Comparison of ENCODE assay signal across 26 cellular contexts in the genomic region with DNA sequence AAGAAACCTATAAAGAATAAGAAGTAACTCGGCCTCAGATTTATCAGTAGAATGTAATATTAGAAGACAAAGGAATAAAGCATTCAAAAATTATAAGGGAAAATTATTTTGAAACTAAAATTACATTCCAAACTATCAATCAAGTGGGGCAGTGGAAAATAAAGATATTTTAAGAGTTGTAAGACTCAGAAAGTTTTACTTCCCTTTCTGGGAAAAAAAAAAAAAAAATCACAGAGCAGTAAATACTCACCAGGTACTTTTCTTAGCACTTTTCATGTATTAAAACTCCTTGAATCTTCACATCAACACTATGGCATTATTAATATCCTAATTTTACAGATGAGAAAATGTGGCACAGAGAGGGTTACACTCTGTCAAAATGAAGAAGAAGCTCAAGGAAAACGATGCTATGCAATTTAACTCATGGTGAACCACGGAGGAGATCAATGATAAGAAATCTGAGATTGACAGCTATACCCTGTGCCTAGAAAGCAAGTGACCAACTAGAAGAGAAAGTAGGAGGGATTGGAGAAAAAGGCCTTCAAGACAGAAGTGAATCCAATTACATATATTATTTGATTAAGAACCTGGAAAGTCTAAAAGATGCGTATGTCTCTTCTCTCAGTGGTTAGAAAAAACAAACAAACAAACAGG.
A peak's percentile ranks its signal among the peaks of the same experiment; 100 is the strongest.
DNase-seq lines count a peak whose midpoint lies in the region; ATAC-seq and TF ChIP-seq lines count a peak whose summit lies in the region.
"Had no signal": no experiment of that assay in that cellular context is flagged by ENCODE, and none has a peak within 500 bp of the region (broad histone marks: within the 10 kb centered on the region; RNA-seq: fewer than 3 reads in every experiment).

No MANE protein-coding gene starts in this region.

- peak overlapping the region; percentile 0 for H3K27ac Mint-ChIP-seq in stimulated activated naive CD8-positive, alpha-beta T cell treated with anti-CD3 and anti-CD28 coated beads, Interleukin-15, Interleukin-2, amounts not matched to agents 100 ng/mL and 50 ng/mL, for 24 hours
- no peak overlapping the region for H3K27ac Mint-ChIP-seq in stimulated activated naive B cell treated with anti-CD40 and anti-IgM and Interleukin-4, amounts not matched to agents 10 μg/mL and 1 μg/mL and 100 μg/mL, for 72 hours
- no peak overlapping the region for H3K27ac Mint-ChIP-seq in activated CD4-positive, alpha-beta memory T cell treated with anti-CD3 and anti-CD28 coated beads, Interleukin-2, amount 10 ng/mL, durations not matched to agents 7 days and 5 days
- H3K27ac Mint-ChIP-seq: activated CD4-positive, alpha-beta T cell treated with anti-CD3 and anti-CD28 coated beads for 36 hours; activated T-cell treated with anti-CD3 and anti-CD28 coated beads, Interleukin-2, amount 50 U/mL, for 72 hours; CD8-positive, alpha-beta T cell; nephron; T-helper 1 cell treated with Interleukin-12 subunit alpha and Interleukin-12 subunit beta and Interleukin-4 antibody, amounts not matched to agents 30 μg/mL and 1 μg/mL, for 36 hours had no signal

- no peak for DNase-seq in stimulated activated naive CD8-positive, alpha-beta T cell treated with anti-CD3 and anti-CD28 coated beads, Interleukin-15, Interleukin-2, amounts not matched to agents 100 U/mL and 50 U/mL, for 24 hours
- no peak for DNase-seq in stimulated activated naive B cell treated with anti-CD40 and anti-IgM and Interleukin-4, amounts not matched to agents 10 μg/mL and 1 μg/mL and 100 μg/mL, for 72 hours
- no peak for DNase-seq in GM19240 (ENCODE audit: insufficient read length, low spot score)
- DNase-seq in activated CD4-positive, alpha-beta memory T cell treated with anti-CD3 and anti-CD28 coated beads, Interleukin-2, amount 10 ng/mL, durations not matched to agents 7 days and 5 days: no peak
- no peak for DNase-seq in activated CD4-positive, alpha-beta T cell treated with anti-CD3 and anti-CD28 coated beads for 4 hours
- DNase-seq: activated CD4-positive, alpha-beta T cell treated with anti-CD3 and anti-CD28 coated beads for 36 hours; activated naive CD4-positive, alpha-beta T cell; activated T-cell treated with anti-CD3 and anti-CD28 coated beads, Interleukin-2, amount 50 U/mL, for 72 hours; body of pancreas; CD8-positive, alpha-beta T cell; esophagus squamous epithelium; foreskin melanocyte; GDM1; lower lobe of right lung; NCI-H1092 treated with DMSO at 0.1 percent for 48 hours; NCI-H1930; NCI-H526 treated with DMSO at 0.1 percent for 48 hours; retina; trophoblast cell had no signal

- CTCF ChIA-PET in activated CD4-positive, alpha-beta memory T cell treated with anti-CD3 and anti-CD28 coated beads, Interleukin-2, amount 10 ng/mL, durations not matched to agents 7 days and 5 days (lab: Charles Lee): no interaction called here

- H4K20me1 ChIP-seq in OCI-LY3 (ENCODE audit: insufficient read depth, low read length): no peaks in the 10 kb centered on the region

- H3K4me2 ChIP-seq in OCI-LY3 (ENCODE audit: low read length): peak overlapping the region; percentile 91

- peak overlapping the region; percentile 55 for H3K27ac ChIP-seq in OCI-LY3 (ENCODE audit: low read length)
- H3K27ac ChIP-seq: body of pancreas, esophagus squamous epithelium, lower lobe of right lung, skin epidermis had no signal

- H3K9me3 Mint-ChIP-seq in stimulated activated naive CD8-positive, alpha-beta T cell treated with anti-CD3 and anti-CD28 coated beads, Interleukin-15, Interleukin-2, amounts not matched to agents 100 ng/mL and 50 ng/mL, for 24 hours: no peaks in the 10 kb centered on the region
- H3K9me3 Mint-ChIP-seq in stimulated activated naive B cell treated with anti-CD40 and anti-IgM and Interleukin-4, amounts not matched to agents 10 μg/mL and 1 μg/mL and 100 μg/mL, for 72 hours: peaks cover 0 to 2% of the 10 kb centered on the region in 2 donors
- H3K9me3 Mint-ChIP-seq in activated CD4-positive, alpha-beta memory T cell treated with anti-CD3 and anti-CD28 coated beads, Interleukin-2, amount 10 ng/mL, durations not matched to agents 7 days and 5 days: no peaks in the 10 kb centered on the region
- H3K9me3 Mint-ChIP-seq: CD8-positive, alpha-beta T cell; nephron; T-helper 1 cell treated with Interleukin-12 subunit alpha and Interleukin-12 subunit beta and Interleukin-4 antibody, amounts not matched to agents 30 μg/mL and 1 μg/mL, for 36 hours had no signal

- H2AFZ ChIP-seq in OCI-LY3 (ENCODE audit: low read depth, low read length): no peak overlapping the region

- peaks cover 6% of the 10 kb centered on the region for H3K27me3 Mint-ChIP-seq in stimulated activated naive CD8-positive, alpha-beta T cell treated with anti-CD3 and anti-CD28 coated beads, Interleukin-15, Interleukin-2, amounts not matched to agents 100 ng/mL and 50 ng/mL, for 24 hours
- H3K27me3 Mint-ChIP-seq in stimulated activated naive B cell treated with anti-CD40 and anti-IgM and Interleukin-4, amounts not matched to agents 10 μg/mL and 1 μg/mL and 100 μg/mL, for 72 hours: peaks cover 43 to 69% of the 10 kb centered on the region in 2 donors
- peaks cover 3% of the 10 kb centered on the region for H3K27me3 Mint-ChIP-seq in activated CD4-positive, alpha-beta memory T cell treated with anti-CD3 and anti-CD28 coated beads, Interleukin-2, amount 10 ng/mL, durations not matched to agents 7 days and 5 days

- no peak overlapping the region for H3K4me3 Mint-ChIP-seq in stimulated activated naive CD8-positive, alpha-beta T cell treated with anti-CD3 and anti-CD28 coated beads, Interleukin-15, Interleukin-2, amounts not matched to agents 100 ng/mL and 50 ng/mL, for 24 hours
- peak overlapping the region; percentile 1 to 51 for H3K4me3 Mint-ChIP-seq in stimulated activated naive B cell treated with anti-CD40 and anti-IgM and Interleukin-4, amounts not matched to agents 10 μg/mL and 1 μg/mL and 100 μg/mL, for 72 hours
- no peak overlapping the region for H3K4me3 Mint-ChIP-seq in activated CD4-positive, alpha-beta memory T cell treated with anti-CD3 and anti-CD28 coated beads, Interleukin-2, amount 10 ng/mL, durations not matched to agents 7 days and 5 days
- H3K4me3 Mint-ChIP-seq: activated CD4-positive, alpha-beta T cell treated with anti-CD3 and anti-CD28 coated beads for 36 hours; activated T-cell treated with anti-CD3 and anti-CD28 coated beads, Interleukin-2, amount 50 U/mL, for 72 hours; CD8-positive, alpha-beta T cell; nephron; T-helper 1 cell treated with Interleukin-12 subunit alpha and Interleukin-12 subunit beta and Interleukin-4 antibody, amounts not matched to agents 30 μg/mL and 1 μg/mL, for 36 hours had no signal

- H3K4me1 ChIP-seq in OCI-LY3 (ENCODE audit: low read length): peaks cover 52% of the 10 kb centered on the region

- POLR2A ChIA-PET in activated CD4-positive, alpha-beta memory T cell treated with anti-CD3 and anti-CD28 coated beads, Interleukin-2, amount 10 ng/mL, durations not matched to agents 7 days and 5 days (lab: Charles Lee): no interaction called here

- no peaks in the 10 kb centered on the region for H3K27me3 ChIP-seq in OCI-LY3 (ENCODE audit: low read depth, low read length)
- H3K27me3 ChIP-seq: adrenal gland, body of pancreas, esophagus squamous epithelium had no signal

- no peaks in the 10 kb centered on the region for H3K9me3 ChIP-seq in OCI-LY3 (ENCODE audit: insufficient read depth, low read length)
- H3K9me3 ChIP-seq: adrenal gland, body of pancreas, esophagus squamous epithelium, lower lobe of right lung had no signal

- H3K4me3 ChIP-seq in OCI-LY3 (ENCODE audit: low read length): peak overlapping the region; percentile 55
- H3K4me3 ChIP-seq: adrenal gland, body of pancreas, esophagus squamous epithelium, lower lobe of right lung, skin epidermis had no signal

- no peaks in the 10 kb centered on the region for H3K79me2 ChIP-seq in OCI-LY3 (ENCODE audit: low read length)

- H3K9ac ChIP-seq in OCI-LY3 (ENCODE audit: low read length): peak overlapping the region; percentile 46; the same call in 1 of the 2 replicates

- no peaks in the 10 kb centered on the region for H3K36me3 Mint-ChIP-seq in stimulated activated naive CD8-positive, alpha-beta T cell treated with anti-CD3 and anti-CD28 coated beads, Interleukin-15, Interleukin-2, amounts not matched to agents 100 ng/mL and 50 ng/mL, for 24 hours (ENCODE audit: low read depth)
- H3K36me3 Mint-ChIP-seq in stimulated activated naive B cell treated with anti-CD40 and anti-IgM and Interleukin-4, amounts not matched to agents 10 μg/mL and 1 μg/mL and 100 μg/mL, for 72 hours: no peaks in the 10 kb centered on the region
- peaks cover 33% of the 10 kb centered on the region for H3K36me3 Mint-ChIP-seq in activated CD4-positive, alpha-beta memory T cell treated with anti-CD3 and anti-CD28 coated beads, Interleukin-2, amount 10 ng/mL, durations not matched to agents 7 days and 5 days (ENCODE audit: low read depth)
- H3K36me3 Mint-ChIP-seq: CD8-positive, alpha-beta T cell had no signal

- no peak for TF ChIP-seq CTCF in OCI-LY3 (IDR thresholded peaks at IDR 0.05; ENCODE audit: low read depth, low read length)

- peaks cover 26% of the 10 kb centered on the region for H3K4me1 Mint-ChIP-seq in stimulated activated naive CD8-positive, alpha-beta T cell treated with anti-CD3 and anti-CD28 coated beads, Interleukin-15, Interleukin-2, amounts not matched to agents 100 ng/mL and 50 ng/mL, for 24 hours (ENCODE audit: low read depth)
- peaks cover 28 to 47% of the 10 kb centered on the region in 2 donors for H3K4me1 Mint-ChIP-seq in stimulated activated naive B cell treated with anti-CD40 and anti-IgM and Interleukin-4, amounts not matched to agents 10 μg/mL and 1 μg/mL and 100 μg/mL, for 72 hours
- H3K4me1 Mint-ChIP-seq in activated CD4-positive, alpha-beta memory T cell treated with anti-CD3 and anti-CD28 coated beads, Interleukin-2, amount 10 ng/mL, durations not matched to agents 7 days and 5 days: peaks cover 24% of the 10 kb centered on the region
- H3K4me1 Mint-ChIP-seq: nephron had no signal

- no peaks in the 10 kb centered on the region for H3K36me3 ChIP-seq in OCI-LY3 (replicated peaks; ENCODE audit: low read depth, low read length)
- H3K36me3 ChIP-seq: adrenal gland, esophagus squamous epithelium, lower lobe of right lung had no signal

- ATAC-seq in stimulated activated naive CD8-positive, alpha-beta T cell treated with anti-CD3 and anti-CD28 coated beads, Interleukin-15, Interleukin-2, amounts not matched to agents 100 U/mL and 50 U/mL, for 24 hours: no peak
- peak; percentile 38 for ATAC-seq in GM21723 (IDR thresholded peaks at IDR 0.05; ENCODE audit: unreplicated experiment)
- ATAC-seq in stimulated activated naive B cell treated with anti-CD40 and anti-IgM and Interleukin-4, amounts not matched to agents 10 μg/mL and 1 μg/mL and 100 μg/mL, for 72 hours (replicated peaks): peak in 1 of 2 donors; percentile 52
- ATAC-seq: activated CD4-positive, alpha-beta T cell treated with anti-CD3 and anti-CD28 coated beads for 36 hours; activated T-cell treated with anti-CD3 and anti-CD28 coated beads, Interleukin-2, amount 50 U/mL, for 72 hours; body of pancreas; CD8-positive, alpha-beta T cell; lower lobe of right lung had no signal

Comparison
In these comparisons a context has a peak if more than half of its experiments do, and no peak if none do; other contexts are left out.
1. H3K4me3 Mint-ChIP-seq: peak in stimulated activated naive B cell treated with anti-CD40 and anti-IgM and Interleukin-4, amounts not matched to agents 10 μg/mL and 1 μg/mL and 100 μg/mL, for 72 hours (2 of 2); none in stimulated activated naive CD8-positive, alpha-beta T cell treated with anti-CD3 and anti-CD28 coated beads, Interleukin-15, Interleukin-2, amounts not matched to agents 100 ng/mL and 50 ng/mL, for 24 hours (single experiment) and activated CD4-positive, alpha-beta memory T cell treated with anti-CD3 and anti-CD28 coated beads, Interleukin-2, amount 10 ng/mL, durations not matched to agents 7 days and 5 days (single experiment).